ENCODE assay signal across 8 cellular contexts in genomic region chr16:29961479-29962343, GRCh38. TPM values are rescaled to one million over a fixed set of nuclear protein-coding genes. Genes with fewer than 3 reads are reported as not detected.
DNase-seq lines count a peak whose midpoint lies in the region; ATAC-seq, FAIRE-seq and TF ChIP-seq lines count a peak whose summit lies in the region.

TSS of gene TMEM219 (plus strand) at chr16:29962079. CDS start at chr16:29963144, 1,065 bp downstream.

- no peaks in the 10 kb centered on the region for H3K36me3 ChIP-seq in kidney (ENCODE audit: control insufficient read depth in 1 of 2, insufficient read depth in 2 of 2, low read length in 2 of 2)

- peak within 1 kb of the TSS; percentile 83 to 88 for H3K27ac ChIP-seq in kidney (ENCODE audit: low read depth in 2 of 2, low read length in 2 of 2)

- POLR2A ChIA-PET in AG04449 (lab: Yijun Ruan, JAX): interaction anchor here (0.7 to 2.7 kb wide), 7 partner anchors 11 to 951 kb away, joined by 3 to 21 read pairs (median 5); partner anchors contain the start of genes CDIPT, KCTD13 and TAOK2

- peak within 1 kb of the TSS; percentile 91 for H3K27ac Mint-ChIP-seq in central memory CD8-positive, alpha-beta T cell (ENCODE audit: low read depth)

- H3K4me1 Mint-ChIP-seq in central memory CD8-positive, alpha-beta T cell: peaks cover 16% of the 10 kb centered on the region

- no peak for DNase-seq in AG04449 (ENCODE audit: low read depth, low spot score)
- peak; percentile 71 for DNase-seq in NCI-H446 treated with DMSO at 0.1 percent for 48 hours (lab: John Stamatoyannopoulos, UW)
- peak; percentile 93 for DNase-seq in central memory CD8-positive, alpha-beta T cell (ENCODE audit: low spot score in 2 of 2)
- DNase-seq in kidney: peak; percentile 97
- DNase-seq in stimulated activated CD4-positive, alpha-beta T cell treated with anti-CD3 and anti-CD28 coated beads, Interleukin-15, amount 100 ng/mL, for 24 hours: peak; percentile 94

- intact Hi-C loops in kidney (cut with DNase I): no loop called here

- H3K9me3 ChIP-seq in kidney (ENCODE audit: control insufficient read depth in 1 of 2, low read length in 2 of 2): no peaks in the 10 kb centered on the region

- TF ChIP-seq CTCF in AG04449 (IDR thresholded peaks at IDR 0.05; ENCODE audit: insufficient read depth, low read length, missing control alignments) (peak; percentile 26), kidney (IDR thresholded peaks at IDR 0.05; ENCODE audit: borderline replicate concordance, extremely low read depth, insufficient read depth) (peak; percentile 34)

- H3K4me3 Mint-ChIP-seq in central memory CD8-positive, alpha-beta T cell: peak within 1 kb of the TSS; percentile 89

- ATAC-seq in GM18907 (IDR thresholded peaks at IDR 0.05; ENCODE audit: unreplicated experiment): peak; percentile 86
- ATAC-seq in HG03159 (IDR thresholded peaks at IDR 0.05; ENCODE audit: unreplicated experiment): peak; percentile 89
- peak; percentile 86 to 88 for ATAC-seq in activated CD4-positive, CD25-positive, alpha-beta regulatory T cell treated with anti-CD3 and anti-CD28 coated beads, Interleukin-2, amount 50 U/mL, for 24 hours
- peak; percentile 90 for ATAC-seq in central memory CD8-positive, alpha-beta T cell (replicated peaks; ENCODE audit: extremely low read depth, poor library complexity, severe bottlenecking)

- H3K9me3 Mint-ChIP-seq in central memory CD8-positive, alpha-beta T cell: no peaks in the 10 kb centered on the region

- CTCF ChIA-PET in AG04449 (lab: Yijun Ruan, JAX): interaction anchor here (0.8 to 3.5 kb wide), 12 partner anchors 8 to 113 kb away, joined by 3 to 27 read pairs (median 4); partner anchors contain the start of genes TAOK2 and TLCD3B

- H3K4me1 ChIP-seq in kidney (ENCODE audit: control insufficient read depth in 1 of 2, insufficient read depth in 1 of 2, low read depth in 1 of 2, low read length in 2 of 2): peaks cover 3 to 12% of the 10 kb centered on the region in 2 donors

- FAIRE-seq in kidney (lab: Jason Lieb, UNC): no peak

- peaks cover 9% of the 10 kb centered on the region for H3K36me3 Mint-ChIP-seq in central memory CD8-positive, alpha-beta T cell (ENCODE audit: insufficient read depth)

- H3K4me3 ChIP-seq in AG04449 (ENCODE audit: low read depth, low read length) (peak within 1 kb of the TSS; percentile 79), kidney (ENCODE audit: low read length in 2 of 2) (peak within 1 kb of the TSS; percentile 86)

- peak within 1 kb of the TSS; percentile 68 to 91 for H3K9ac ChIP-seq in kidney (ENCODE audit: low read length in 2 of 2)

- no peaks in the 10 kb centered on the region for H3K27me3 Mint-ChIP-seq in central memory CD8-positive, alpha-beta T cell

RNA-seq across cellular contexts. Expression of gene TMEM219, which starts in this region (rescaled TPM):
- total RNA-seq in kidney: 127 TPM
- 288 TPM for polyA plus RNA-seq in kidney (ENCODE audit: insufficient read depth, low read depth, low replicate concordance)
